In the genomic region with DNA sequence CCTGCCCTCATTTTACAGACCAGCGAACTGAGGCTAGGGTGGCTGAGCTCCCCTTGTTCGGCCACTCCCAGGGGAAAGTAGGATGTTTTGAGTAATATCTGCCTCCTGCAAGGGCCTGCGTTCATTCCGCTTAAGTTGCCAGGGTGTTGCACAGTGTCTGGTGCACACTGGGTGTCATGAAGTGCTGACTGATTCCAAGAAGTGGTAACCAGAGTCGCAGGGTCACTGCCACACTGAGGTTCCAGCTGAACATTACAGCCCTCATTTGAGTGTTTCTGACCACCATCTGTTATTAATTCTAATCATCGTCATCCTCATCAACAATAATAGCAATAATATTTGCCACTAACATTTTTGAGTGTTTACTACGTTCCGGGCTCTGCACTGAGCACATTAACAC, we compare ENCODE assay signal across 29 cellular contexts.
DNase-seq lines count a peak whose midpoint lies in the region; ATAC-seq, FAIRE-seq and TF ChIP-seq lines count a peak whose summit lies in the region.
"Had no signal": no experiment of that assay in that cellular context is flagged by ENCODE, and none has a peak within 500 bp of the region (broad histone marks: within the 10 kb centered on the region; RNA-seq: fewer than 3 reads in every experiment).

No MANE protein-coding gene starts in this region.

- no peaks in the 10 kb centered on the region for H3K79me1 ChIP-seq in H9 (ENCODE audit: insufficient read depth, low read depth, low read length, poor library complexity, severe bottlenecking)

- no peak overlapping the region for H3K14ac ChIP-seq in H9 (ENCODE audit: insufficient read depth, low read length)

- peaks cover 0 to 5% (median 2%) of the 10 kb centered on the region in 11 experiments; a peak in 14 of 22 replicates for H3K9me3 ChIP-seq in BLaER1 treated with 17β-estradiol and CSF1 and Interleukin-3, amounts not matched to agents 10 nM and 100 nM (replicated peaks in 1 of 11)
- H3K9me3 ChIP-seq in K562 (replicated peaks; ENCODE audit: control insufficient read depth, insufficient read depth, low read depth, low read length) (no peaks in the 10 kb centered on the region), suprapubic skin (no peaks in the 10 kb centered on the region), Peyer's patch (no peaks in the 10 kb centered on the region), H9 (ENCODE audit: control insufficient read depth, low read depth, low read length) (no peaks in the 10 kb centered on the region)
- H3K9me3 ChIP-seq: A549, BE2C, SJSA1 had no signal

- H2BK120ac ChIP-seq in H9 (ENCODE audit: low read depth, low read length, poor library complexity, severe bottlenecking) = no peak overlapping the region

- H4K91ac ChIP-seq in H9 (ENCODE audit: insufficient read length, low read depth, low read length) = no peak overlapping the region

- DNase-seq in K562 (ENCODE audit: extremely low read depth in 1 of 4, low spot score in 3 of 4) (no peak), fibroblast of the conjunctiva (ENCODE audit: low read depth) (peak; percentile 52), suprapubic skin (ENCODE audit: low spot score in 2 of 2) (peak; percentile 67 to 81), Peyer's patch (no peak), H9 (no peak)
- DNase-seq: BE2C; CD4-positive, alpha-beta memory T cell; COR-L47; DMS53; H7; HFFc6; KG1; MM.1S; NCI-H1417 treated with DMSO at 0.1 percent for 48 hours; NCI-H1694 treated with DMSO at 0.1 percent for 48 hours; NCI-H2081; NCI-H2227 treated with DMSO at 0.1 percent for 48 hours; PC-9; Right ventricle myocardium superior; RPMI8226; T-cell had no signal

- no peak overlapping the region for H2BK12ac ChIP-seq in H9 (ENCODE audit: insufficient read length, low read depth, low read length)

- H3K4me1 ChIP-seq in BLaER1 treated with 17β-estradiol and CSF1 and Interleukin-3, amounts not matched to agents 10 nM and 100 nM = peaks cover 0 to 10% (median 6%) of the 10 kb centered on the region in 10 experiments; a peak in 8 of 20 replicates
- peaks cover 0 to 6% of the 10 kb centered on the region in 2 experiments; a peak in 4 of 5 replicates for H3K4me1 ChIP-seq in K562 (replicated peaks in 1 of 2; ENCODE audit: control insufficient read depth in 2 of 2, insufficient read depth in 2 of 2, low read length in 2 of 2)
- peaks cover 5% of the 10 kb centered on the region for H3K4me1 ChIP-seq in suprapubic skin
- H3K4me1 ChIP-seq in Peyer's patch = no peaks in the 10 kb centered on the region
- no peaks in the 10 kb centered on the region for H3K4me1 ChIP-seq in H9 (ENCODE audit: insufficient read depth, low read length)
- H3K4me1 ChIP-seq: A549, BE2C had no signal

- H4K20me1 ChIP-seq in BLaER1 treated with 17β-estradiol and CSF1 and Interleukin-3, amounts not matched to agents 10 nM and 100 nM = no peaks in the 10 kb centered on the region
- no peaks in the 10 kb centered on the region for H4K20me1 ChIP-seq in K562 (replicated peaks; ENCODE audit: control insufficient read depth, insufficient read depth, low read length)
- H4K20me1 ChIP-seq in H9 (ENCODE audit: control insufficient read depth, insufficient read depth, insufficient read length) = no peaks in the 10 kb centered on the region

- H3K27ac Mint-ChIP-seq in H9 = no peak overlapping the region
- H3K27ac Mint-ChIP-seq: CD4-positive, alpha-beta memory T cell; HFFc6; T-cell had no signal

- H2AFZ ChIP-seq in K562 (ENCODE audit: low read depth, low read length) (no peak overlapping the region; the same call in 1 of the 2 replicates), H9 (ENCODE audit: low read length) (no peak overlapping the region)
- H2AFZ ChIP-seq: PC-9 had no signal

- peaks cover 4% of the 10 kb centered on the region for H3K27me3 Mint-ChIP-seq in H9 (ENCODE audit: low read depth)

- H2BK5ac ChIP-seq in H9 (ENCODE audit: insufficient read length, low read length) = no peak overlapping the region

- H3K4ac ChIP-seq in H9 (ENCODE audit: low read depth, low read length) = no peak overlapping the region

- H4K8ac ChIP-seq in H9 (replicated peaks; ENCODE audit: insufficient read length, low read depth, low read length) = no peak overlapping the region

- no peaks in the 10 kb centered on the region for H3K23me2 ChIP-seq in H9 (ENCODE audit: insufficient read length, low read depth, low read length, poor library complexity, severe bottlenecking)

- no peak overlapping the region for H2BK20ac ChIP-seq in H9 (ENCODE audit: low read depth, low read length, poor library complexity, severe bottlenecking)

- peak in 1 of 2 experiments; percentile 40; a peak in 2 of 4 replicates for TF ChIP-seq RAD21 in K562 (CRISPR knock-in tag; conservative IDR thresholded peaks at IDR 0.05 in 1 of 2, IDR thresholded peaks at IDR 0.05 in 1 of 2)

- CTCF ChIA-PET in K562 (lab: Yijun Ruan, JAX; ENCODE audit: low intra/inter-chr PET ratio) = no interaction called here

- ATAC-seq in K562 (peak; percentile 63), HG02571 (IDR thresholded peaks at IDR 0.05; ENCODE audit: unreplicated experiment) (no peak), GM18858 (IDR thresholded peaks at IDR 0.05; ENCODE audit: unreplicated experiment) (no peak)
- ATAC-seq: A549, T-cell had no signal

- no peaks in the 10 kb centered on the region for H3K27me3 ChIP-seq in BLaER1 treated with 17β-estradiol and CSF1 and Interleukin-3, amounts not matched to agents 10 nM and 100 nM
- H3K27me3 ChIP-seq in K562 (ENCODE audit: control insufficient read depth in 2 of 2, insufficient read depth in 2 of 2, low read length in 2 of 2) = peaks cover 16 to 23% of the 10 kb centered on the region in 2 experiments
- no peaks in the 10 kb centered on the region for H3K27me3 ChIP-seq in suprapubic skin
- no peaks in the 10 kb centered on the region for H3K27me3 ChIP-seq in Peyer's patch
- H3K27me3 ChIP-seq in H9 (ENCODE audit: insufficient read depth, low read length) = no peaks in the 10 kb centered on the region
- H3K27me3 ChIP-seq: BE2C, SJSA1 had no signal

- H3K4me3 Mint-ChIP-seq in H9 = no peak overlapping the region
- H3K4me3 Mint-ChIP-seq: CD4-positive, alpha-beta memory T cell; HFFc6; T-cell had no signal

- H3K9me1 ChIP-seq in K562 (ENCODE audit: control insufficient read depth, insufficient read depth, low read length) = no peaks in the 10 kb centered on the region

- POLR2A ChIA-PET in K562 (lab: Yijun Ruan, JAX) = interaction anchor here (1.3 to 1.6 kb wide), 2 partner anchors 14 to 61 kb away, joined by 3 to 5 read pairs; no protein-coding TSS in a partner anchor

- in situ Hi-C loops in K562 (cut with MboI) = no loop called here

- no peak overlapping the region for H3K18ac ChIP-seq in H9 (ENCODE audit: insufficient read length, low read depth, low read length)

- intact Hi-C loops in K562 (cut with micrococcal nuclease) = loop anchor here (2.0 kb wide), 1 partner anchor 20 kb away; no protein-coding TSS in a partner anchor

- H3K9ac ChIP-seq in BLaER1 treated with 17β-estradiol and CSF1 and Interleukin-3, amounts not matched to agents 10 nM and 100 nM = no peak overlapping the region
- no peak overlapping the region; a peak in 1 of 4 replicates for H3K9ac ChIP-seq in K562 (ENCODE audit: insufficient read depth in 1 of 2, low read depth in 2 of 2, low read length in 2 of 2)
- no peak overlapping the region for H3K9ac ChIP-seq in H9 (ENCODE audit: extremely low read depth, insufficient read length, low read length)

- no peaks in the 10 kb centered on the region; a peak in 1 of 4 replicates for H3K4me1 Mint-ChIP-seq in H9
- H3K4me1 Mint-ChIP-seq: CD4-positive, alpha-beta memory T cell; T-cell had no signal

- H3K9me3 Mint-ChIP-seq in H9 = no peaks in the 10 kb centered on the region

- no peaks in the 10 kb centered on the region for H3K36me3 ChIP-seq in BLaER1 treated with 17β-estradiol and CSF1 and Interleukin-3, amounts not matched to agents 10 nM and 100 nM
- no peaks in the 10 kb centered on the region for H3K36me3 ChIP-seq in K562 (ENCODE audit: control insufficient read depth, insufficient read depth, low read length)
- no peaks in the 10 kb centered on the region for H3K36me3 ChIP-seq in suprapubic skin
- H3K36me3 ChIP-seq in Peyer's patch = no peaks in the 10 kb centered on the region
- H3K36me3 ChIP-seq: BE2C, SJSA1 had no signal

- FAIRE-seq in K562 (lab: Jason Lieb, UNC) = no peak
- FAIRE-seq: A549, G401.6, GM12892, GM19239 had no signal

- no peak overlapping the region for H2BK15ac ChIP-seq in H9 (ENCODE audit: low read depth, low read length)

- TF ChIP-seq EP300 in K562 (IDR thresholded peaks at IDR 0.05; ENCODE audit: low read length) (no peak), suprapubic skin (IDR thresholded peaks at IDR 0.05) (no peak)

- TF ChIP-seq CTCF in K562 (IDR thresholded peaks at IDR 0.05 in 2 of 3, conservative IDR thresholded peaks at IDR 0.05 in 1 of 3; ENCODE audit: insufficient read depth in 2 of 3, low read depth in 1 of 3, low read length in 3 of 3) (peak in 1 of 3 experiments; percentile 39; a peak in 2 of 6 replicates), suprapubic skin (IDR thresholded peaks at IDR 0.05) (no peak), Peyer's patch (IDR thresholded peaks at IDR 0.05) (no peak), H9 (conservative IDR thresholded peaks at IDR 0.05) (no peak)

- H2AK5ac ChIP-seq in H9 (ENCODE audit: insufficient read length, low read length) = no peak overlapping the region

- no peak overlapping the region for H3K23ac ChIP-seq in H9 (ENCODE audit: insufficient read length, low read depth, low read length)

- H4K5ac ChIP-seq in H9 (ENCODE audit: insufficient read length, low read depth, low read length) = no peak overlapping the region

- no peaks in the 10 kb centered on the region for H3K79me2 ChIP-seq in K562 (ENCODE audit: control insufficient read depth, insufficient read depth, low read length)
- no peaks in the 10 kb centered on the region for H3K79me2 ChIP-seq in H9 (ENCODE audit: insufficient read depth, low read length)

- WGBS in K562 (ENCODE audit: insufficient coverage, low coverage, missing lambda C conversion rate) = 32% methylated on average over 8 of the region's 8 CpGs
- 74% methylated on average over 8 of the region's 8 CpGs for WGBS in suprapubic skin
- no CpG with 5 or more reads among the region's 8 CpGs for WGBS in H9 (ENCODE audit: extremely low coverage, insufficient read length, low lambda C conversion rate)

- H3T11ph ChIP-seq in H9 (ENCODE audit: low read length) = no peak overlapping the region

- peak overlapping the region in 7 of 11 experiments; percentile 0 to 45 (median 24); a peak in 9 of 22 replicates for H3K4me2 ChIP-seq in BLaER1 treated with 17β-estradiol and CSF1 and Interleukin-3, amounts not matched to agents 10 nM and 100 nM
- no peak overlapping the region; the same call in 1 of the 2 replicates for H3K4me2 ChIP-seq in K562 (ENCODE audit: insufficient read depth, low read length)
- H3K4me2 ChIP-seq in H9 (ENCODE audit: insufficient read depth, insufficient read length, low read length) = no peak overlapping the region
- H3K4me2 ChIP-seq: A549, PC-9 had no signal

- no peak overlapping the region for H3K56ac ChIP-seq in H9 (ENCODE audit: insufficient read length, low read depth, low read length)

- H3K4me3 ChIP-seq in BLaER1 treated with 17β-estradiol and CSF1 and Interleukin-3, amounts not matched to agents 10 nM and 100 nM = no peak overlapping the region
- H3K4me3 ChIP-seq in K562 = no peak overlapping the region
- H3K4me3 ChIP-seq in suprapubic skin = no peak overlapping the region
- no peak overlapping the region for H3K4me3 ChIP-seq in Peyer's patch
- H3K4me3 ChIP-seq: A549, PC-9, SJSA1 had no signal

- TF ChIP-seq POLR2A in K562 (conservative IDR thresholded peaks at IDR 0.05) (no peak), suprapubic skin (IDR thresholded peaks at IDR 0.05) (no peak), Peyer's patch (IDR thresholded peaks at IDR 0.05) (no peak)

- no TSS peak for BruUV-seq in K562 (replicated peaks; lab: Mats Ljungman, UMichigan)

- H3K36me3 Mint-ChIP-seq in H9 (ENCODE audit: insufficient read depth in 1 of 3, low read depth in 3 of 3) = no peaks in the 10 kb centered on the region
- H3K36me3 Mint-ChIP-seq: CD4-positive, alpha-beta memory T cell; T-cell had no signal

- no peak overlapping the region for H3K27ac ChIP-seq in BLaER1 treated with 17β-estradiol and CSF1 and Interleukin-3, amounts not matched to agents 10 nM and 100 nM
- no peak overlapping the region for H3K27ac ChIP-seq in K562 (ENCODE audit: extremely low read depth, low read depth, low read length)
- H3K27ac ChIP-seq in suprapubic skin = no peak overlapping the region
- no peak overlapping the region for H3K27ac ChIP-seq in Peyer's patch
- no peak overlapping the region for H3K27ac ChIP-seq in H9 (ENCODE audit: insufficient read length, low read depth, low read length)
- H3K27ac ChIP-seq: A549, PC-9, SJSA1 had no signal

Comparison
In these comparisons a context has a peak if more than half of its experiments do, and no peak if none do; other contexts are left out.
1. H3K4me2 ChIP-seq: peak in BLaER1 treated with 17β-estradiol and CSF1 and Interleukin-3, amounts not matched to agents 10 nM and 100 nM (7 of 11); none in K562 (single experiment) and H9 (single experiment).
2. DNase-seq: peak in fibroblast of the conjunctiva (single experiment) and suprapubic skin (2 of 2); none in K562 (0 of 4), Peyer's patch (0 of 3) and H9 (single experiment).